In genomic region chr3:194871864-194872668, GRCh38 we compare ENCODE assay signal across 8 cellular contexts.
DNase-seq lines count a peak whose midpoint lies in the region; ATAC-seq and TF ChIP-seq lines count a peak whose summit lies in the region.

No MANE protein-coding gene starts in this region.

- no peak overlapping the region for H2AFZ ChIP-seq in smooth muscle cell (ENCODE audit: low read depth)

- TF ChIP-seq POLR2A in gastroesophageal sphincter (IDR thresholded peaks at IDR 0.05): no peak

- TF ChIP-seq CTCF in gastroesophageal sphincter (IDR thresholded peaks at IDR 0.05): no peak
- no peak for TF ChIP-seq CTCF in smooth muscle cell (IDR thresholded peaks at IDR 0.05; ENCODE audit: borderline replicate concordance, insufficient read depth, poor library complexity, severe bottlenecking)

- peak overlapping the region; percentile 35 for H3K27ac ChIP-seq in SJCRH30
- H3K27ac ChIP-seq in gastroesophageal sphincter: peak overlapping the region in 3 of 4 donors; percentile 51 to 71 (median 59)
- peak overlapping the region; percentile 79 for H3K27ac ChIP-seq in smooth muscle cell (ENCODE audit: low read depth)

- peak overlapping the region; percentile 63 for H3K4me2 ChIP-seq in smooth muscle cell

- WGBS in gastroesophageal sphincter (ENCODE audit: low coverage in 1 of 2), 2 donors: 78 to 88% methylated on average over 7 to 13 of the region's 14 CpGs
- WGBS in smooth muscle cell (ENCODE audit: low lambda C conversion rate): 43% methylated on average over 14 of the region's 14 CpGs

- H3K4me1 ChIP-seq in SJCRH30 (peaks cover 20% of the 10 kb centered on the region), gastroesophageal sphincter (peaks cover 0 to 40% (median 28%) of the 10 kb centered on the region in 3 donors), smooth muscle cell (ENCODE audit: low read depth) (peaks cover 16% of the 10 kb centered on the region)

- H3K36me3 ChIP-seq in SJCRH30 (no peaks in the 10 kb centered on the region), gastroesophageal sphincter (no peaks in the 10 kb centered on the region), smooth muscle cell (ENCODE audit: low read depth) (no peaks in the 10 kb centered on the region)

- peaks cover 19% of the 10 kb centered on the region for H3F3A ChIP-seq in smooth muscle cell (ENCODE audit: low read depth)

- peak; percentile 31 for DNase-seq in HCEC 1CT
- peak; percentile 64 to 71 for DNase-seq in SJCRH30
- DNase-seq in smooth muscle cell (lab: John Stamatoyannopoulos, UW; ENCODE audit: unreplicated experiment): no peak
- no peak for DNase-seq in stimulated activated CD4-positive, alpha-beta T cell treated with anti-CD3 and anti-CD28 coated beads, Interleukin-4, amount 100 ng/mL, for 4 hours
- no peak for DNase-seq in effector CD8-positive, alpha-beta T cell (lab: John Stamatoyannopoulos, UW)

- H3K9ac ChIP-seq in smooth muscle cell (ENCODE audit: low read depth): peak overlapping the region; percentile 4

- H3K9me3 ChIP-seq in SJCRH30 (replicated peaks) (no peaks in the 10 kb centered on the region), gastroesophageal sphincter (peaks cover 0 to 6% (median 0%) of the 10 kb centered on the region in 3 donors), smooth muscle cell (replicated peaks; ENCODE audit: low read depth) (no peaks in the 10 kb centered on the region)

- no peaks in the 10 kb centered on the region for H3K27me3 ChIP-seq in SJCRH30
- H3K27me3 ChIP-seq in gastroesophageal sphincter: no peaks in the 10 kb centered on the region
- H3K27me3 ChIP-seq in smooth muscle cell (ENCODE audit: low read depth): no peaks in the 10 kb centered on the region

- no peaks in the 10 kb centered on the region for H4K20me1 ChIP-seq in smooth muscle cell (ENCODE audit: low read depth)

- no peak for TF ChIP-seq EP300 in gastroesophageal sphincter (IDR thresholded peaks at IDR 0.05)

- H3K4me3 ChIP-seq in SJCRH30 (peak overlapping the region; percentile 11; the same call in 1 of the 2 replicates), gastroesophageal sphincter (no peak overlapping the region), smooth muscle cell (no peak overlapping the region)

- ATAC-seq in gastroesophageal sphincter: peak; percentile 32
- ATAC-seq in HG02840 (IDR thresholded peaks at IDR 0.05; ENCODE audit: low FRiP score, unreplicated experiment): no peak
- no peak for ATAC-seq in HG02678 (IDR thresholded peaks at IDR 0.05; ENCODE audit: unreplicated experiment)

- no peaks in the 10 kb centered on the region for H3K79me2 ChIP-seq in smooth muscle cell (ENCODE audit: low read depth)

Comparison
In these comparisons a context has a peak if more than half of its experiments do, and no peak if none do; other contexts are left out.
1. DNase-seq: peak in HCEC 1CT (single experiment) and SJCRH30 (2 of 2); none in smooth muscle cell (single experiment), stimulated activated CD4-positive, alpha-beta T cell treated with anti-CD3 and anti-CD28 coated beads, Interleukin-4, amount 100 ng/mL, for 4 hours (0 of 2) and effector CD8-positive, alpha-beta T cell (single experiment).
2. Peak in every context shown above with its lines, with median percentiles within 50 percentile points of each other: H3K27ac ChIP-seq.